9 cellular contexts compared by ENCODE assay signal in genomic region chr2:130825231-130825971, GRCh38. TPM values are rescaled to one million over a fixed set of nuclear protein-coding genes. Genes with fewer than 3 reads are reported as not detected.
DNase-seq lines count a peak whose midpoint lies in the region; TF ChIP-seq lines count a peak whose summit lies in the region.
"Had no signal": no experiment of that assay in that cellular context is flagged by ENCODE, and none has a peak within 500 bp of the region (broad histone marks: within the 10 kb centered on the region; RNA-seq: fewer than 3 reads in every experiment).

No MANE protein-coding gene starts in this region.

- peak overlapping the region; percentile 71 for H3K4me3 Mint-ChIP-seq in neural crest cell

- in situ Hi-C loops in KBM-7 (cut with MboI; ENCODE audit: low pct_unique_long_range_greater_than_20kb, low sequenced_read_pairs) = no loop called here

- no peak for TF ChIP-seq CTCF in neural crest cell (conservative IDR thresholded peaks at IDR 0.05)

- peak in 12 of 14 donors; percentile 19 to 81 (median 64) for DNase-seq in C1 segment of cervical spinal cord (lab: John Stamatoyannopoulos, UW)
- peak; percentile 76 for DNase-seq in NCI-H1092 treated with DMSO at 0.1 percent for 48 hours (lab: John Stamatoyannopoulos, UW)
- DNase-seq in cerebellum (ENCODE audit: low spot score) = peak; percentile 15
- peak; percentile 27 for DNase-seq in neural crest cell (ENCODE audit: low read depth, low spot score)
- no peak for DNase-seq in KBM-7
- DNase-seq in NK-92 treated with Interleukin-12 subunit alpha and Interleukin-12 subunit beta, amount 100 ng/mL, for 24 hours (lab: John Stamatoyannopoulos, UW) = no peak
- DNase-seq in stimulated activated CD4-positive, alpha-beta T cell treated with anti-CD3 and anti-CD28 coated beads, Interleukin-15, amount 100 ng/mL, for 24 hours = no peak
- DNase-seq in activated gamma-delta T cell (lab: John Stamatoyannopoulos, UW) = no peak

- H3K27me3 Mint-ChIP-seq in neural crest cell (ENCODE audit: low read depth) = no peaks in the 10 kb centered on the region

- no peaks in the 10 kb centered on the region for H3K36me3 Mint-ChIP-seq in neural crest cell (ENCODE audit: low read depth)
- H3K36me3 Mint-ChIP-seq: CD8-positive, alpha-beta memory T cell had no signal

- peak overlapping the region; percentile 90 for H3K27ac Mint-ChIP-seq in neural crest cell (ENCODE audit: unreplicated experiment)

- H3K9me3 Mint-ChIP-seq in neural crest cell = no peaks in the 10 kb centered on the region
- H3K9me3 Mint-ChIP-seq: CD8-positive, alpha-beta memory T cell had no signal

- peaks cover 68% of the 10 kb centered on the region for H3K4me1 Mint-ChIP-seq in neural crest cell

RNA-seq across cellular contexts. Expression of gene ARHGEF4, which starts 11.3 kb away (rescaled TPM):
- total RNA-seq in cerebellum = 35.3 TPM
- 20.0 and 22.1 TPM in 2 replicates for total RNA-seq in neural crest cell

Comparison
In these comparisons a context has a peak if more than half of its experiments do, and no peak if none do; other contexts are left out.
1. DNase-seq: peak in C1 segment of cervical spinal cord (12 of 14), NCI-H1092 treated with DMSO at 0.1 percent for 48 hours (single experiment), cerebellum (single experiment) and neural crest cell (single experiment); none in KBM-7 (single experiment), NK-92 treated with Interleukin-12 subunit alpha and Interleukin-12 subunit beta, amount 100 ng/mL, for 24 hours (single experiment), stimulated activated CD4-positive, alpha-beta T cell treated with anti-CD3 and anti-CD28 coated beads, Interleukin-15, amount 100 ng/mL, for 24 hours (single experiment) and activated gamma-delta T cell (single experiment).